ENCODE assay signal across 21 cellular contexts in the genomic region with DNA sequence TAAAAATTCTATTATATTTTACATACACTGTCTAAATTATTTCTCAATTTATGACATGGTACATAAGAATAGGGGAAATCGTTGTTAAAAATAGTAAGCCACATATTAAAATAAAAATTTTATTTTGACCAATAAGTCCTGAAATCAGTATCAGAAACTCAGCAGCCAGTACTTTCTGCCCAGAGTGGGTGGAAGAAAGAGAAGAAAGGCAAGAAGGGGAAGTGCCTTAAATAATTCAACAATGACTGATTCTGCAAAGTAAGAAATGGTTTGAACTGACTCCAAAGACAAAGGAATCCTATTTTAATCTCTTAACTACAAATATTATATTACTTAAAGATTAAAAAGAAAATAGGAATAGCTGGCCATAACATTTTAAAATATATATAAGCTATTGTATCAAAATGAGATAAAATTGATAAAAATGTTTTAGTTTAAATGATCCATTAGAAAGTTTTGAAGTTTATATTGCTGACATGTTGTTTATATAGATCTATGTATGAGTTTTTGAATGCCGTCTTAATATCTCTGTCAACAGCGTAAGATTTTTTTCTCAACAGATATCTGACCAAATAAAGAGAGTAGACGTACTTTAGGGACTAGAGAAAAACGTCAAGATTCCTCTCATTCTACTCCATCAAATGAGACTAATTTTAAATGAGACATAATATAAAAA. TPM values are rescaled to one million over a fixed set of nuclear protein-coding genes. Genes with fewer than 3 reads are reported as not detected.
A peak's percentile ranks its signal among the peaks of the same experiment; 100 is the strongest.
DNase-seq lines count a peak whose midpoint lies in the region; ATAC-seq, FAIRE-seq and TF ChIP-seq lines count a peak whose summit lies in the region.
"Had no signal": no experiment of that assay in that cellular context is flagged by ENCODE, and none has a peak within 500 bp of the region (broad histone marks: within the 10 kb centered on the region; RNA-seq: fewer than 3 reads in every experiment).

No MANE protein-coding gene starts in this region.

- CTCF ChIA-PET in Caco-2 (lab: Charles Lee): no interaction called here

- H3K9me3 Mint-ChIP-seq in effector memory CD8-positive, alpha-beta T cell: no peaks in the 10 kb centered on the region
- H3K9me3 Mint-ChIP-seq in Caco-2 (ENCODE audit: unreplicated experiment): no peaks in the 10 kb centered on the region
- H3K9me3 Mint-ChIP-seq: brain, immature natural killer cell had no signal

- no peaks in the 10 kb centered on the region for H3K27me3 Mint-ChIP-seq in effector memory CD8-positive, alpha-beta T cell
- no peaks in the 10 kb centered on the region for H3K27me3 Mint-ChIP-seq in Caco-2 (ENCODE audit: insufficient read depth, unreplicated experiment)
- H3K27me3 Mint-ChIP-seq: brain had no signal

- H3K9me3 ChIP-seq in Caco-2: no peaks in the 10 kb centered on the region
- H3K9me3 ChIP-seq: MG63, tibial nerve had no signal

- no peak for FAIRE-seq in GM19239 (lab: Jason Lieb, UNC)
- FAIRE-seq: D721Med had no signal

- POLR2A ChIA-PET in Caco-2 (lab: Charles Lee): no interaction called here

- ATAC-seq in GM19351 (IDR thresholded peaks at IDR 0.05; ENCODE audit: unreplicated experiment): peak; percentile 89
- ATAC-seq in effector memory CD8-positive, alpha-beta T cell (replicated peaks): no peak
- ATAC-seq in left ventricle myocardium superior: no peak
- ATAC-seq: right cardiac atrium had no signal

- no peak overlapping the region for H3K4me3 ChIP-seq in Caco-2 (ENCODE audit: low read depth, low read length)
- H3K4me3 ChIP-seq: MG63, tibial nerve had no signal

- intact Hi-C loops in Caco-2 (cut with micrococcal nuclease; ENCODE audit: unreplicated experiment) (no loop called here), left ventricle myocardium superior (cut with micrococcal nuclease) (no loop called here)

- no peak for TF ChIP-seq CTCF in Caco-2 (IDR thresholded peaks at IDR 0.05; ENCODE audit: insufficient read depth in 1 of 2, low read depth in 1 of 2, low read length in 1 of 2, severe bottlenecking in 1 of 2, unreplicated experiment in 1 of 2)

- no peaks in the 10 kb centered on the region for H3K36me3 ChIP-seq in Caco-2 (ENCODE audit: control insufficient read depth, insufficient read depth, low read length)
- H3K36me3 ChIP-seq: MG63 had no signal

- peaks cover 39% of the 10 kb centered on the region for H3K36me3 Mint-ChIP-seq in effector memory CD8-positive, alpha-beta T cell (ENCODE audit: insufficient read depth)
- H3K36me3 Mint-ChIP-seq in Caco-2 (ENCODE audit: insufficient read depth, unreplicated experiment): no peaks in the 10 kb centered on the region

- no peaks in the 10 kb centered on the region for H3K4me1 Mint-ChIP-seq in effector memory CD8-positive, alpha-beta T cell (ENCODE audit: low read depth in 2 of 2)
- no peaks in the 10 kb centered on the region for H3K4me1 Mint-ChIP-seq in Caco-2 (ENCODE audit: low read depth, unreplicated experiment)
- H3K4me1 Mint-ChIP-seq: brain, immature natural killer cell had no signal

- no TSS peak for BruUV-seq in Caco-2 (replicated peaks; lab: Mats Ljungman, UMichigan)

- no peak overlapping the region for H3K4me3 Mint-ChIP-seq in effector memory CD8-positive, alpha-beta T cell
- no peak overlapping the region for H3K4me3 Mint-ChIP-seq in Caco-2 (ENCODE audit: unreplicated experiment)
- H3K4me3 Mint-ChIP-seq: brain, immature natural killer cell had no signal

- no peak overlapping the region for H3K27ac Mint-ChIP-seq in effector memory CD8-positive, alpha-beta T cell
- H3K27ac Mint-ChIP-seq in Caco-2 (ENCODE audit: unreplicated experiment): no peak overlapping the region
- H3K27ac Mint-ChIP-seq: brain, immature natural killer cell had no signal

- H3K27me3 ChIP-seq in Caco-2 (replicated peaks; ENCODE audit: control insufficient read depth, insufficient read depth, low read length): no peaks in the 10 kb centered on the region
- H3K27me3 ChIP-seq: MG63, tibial nerve had no signal

- H3K4me1 ChIP-seq in Caco-2: no peaks in the 10 kb centered on the region
- H3K4me1 ChIP-seq: tibial nerve had no signal

- DNase-seq in AG08395 (ENCODE audit: low spot score) (peak; percentile 3), MV-4-11 (lab: John Stamatoyannopoulos, UW) (peak; percentile 8), fibroblast of peridontal ligament (ENCODE audit: extremely low read depth) (peak; percentile 42), Caco-2 (no peak), GM19239 (ENCODE audit: insufficient read length, low spot score) (no peak), left ventricle myocardium superior (no peak)
- DNase-seq in effector memory CD8-positive, alpha-beta T cell: no peak
- DNase-seq: activated CD4-positive, alpha-beta T cell treated with anti-CD3 and anti-CD28 coated beads for 1 hour; activated naive CD4-positive, alpha-beta T cell treated with Interleukin-2 at 50 U/mL for 16 hours; effector memory CD4-positive, alpha-beta T cell; immature natural killer cell; MG63; NCI-H2107; NCI-H82; right cardiac atrium; stimulated activated CD4-positive, alpha-beta T cell treated with anti-CD3 and anti-CD28 coated beads, Interleukin-4, amount 100 ng/mL, for 1 hour; T-helper 1 cell had no signal

RNA-seq across cellular contexts. Expression of gene NRCAM, which starts 30.2 kb away (rescaled TPM):
- 85.7 and 96.2 TPM in 2 replicates for total RNA-seq in Caco-2 (2022)
- 0.62 TPM for total RNA-seq in left ventricle myocardium superior

RNA-seq across cellular contexts. Expression of gene PNPLA8, which starts 39.5 kb away (rescaled TPM):
- total RNA-seq in Caco-2 (2022) (15.3 and 16.5 TPM in 2 replicates), left ventricle myocardium superior (31.9 TPM)

Comparison
In these comparisons a context has a peak if more than half of its experiments do, and no peak if none do; other contexts are left out.
1. DNase-seq: peak in AG08395 (single experiment), MV-4-11 (single experiment) and fibroblast of peridontal ligament (single experiment); none in effector memory CD8-positive, alpha-beta T cell (0 of 3), Caco-2 (0 of 2), GM19239 (single experiment) and left ventricle myocardium superior (single experiment).
2. RNA of gene NRCAM, which starts 30.2 kb away (total RNA-seq): 85.7 to 96.2 TPM in Caco-2; 0.62 TPM in left ventricle myocardium superior (single experiment); every median in the first group is over 10 times any median in the second.